In the genomic region with DNA sequence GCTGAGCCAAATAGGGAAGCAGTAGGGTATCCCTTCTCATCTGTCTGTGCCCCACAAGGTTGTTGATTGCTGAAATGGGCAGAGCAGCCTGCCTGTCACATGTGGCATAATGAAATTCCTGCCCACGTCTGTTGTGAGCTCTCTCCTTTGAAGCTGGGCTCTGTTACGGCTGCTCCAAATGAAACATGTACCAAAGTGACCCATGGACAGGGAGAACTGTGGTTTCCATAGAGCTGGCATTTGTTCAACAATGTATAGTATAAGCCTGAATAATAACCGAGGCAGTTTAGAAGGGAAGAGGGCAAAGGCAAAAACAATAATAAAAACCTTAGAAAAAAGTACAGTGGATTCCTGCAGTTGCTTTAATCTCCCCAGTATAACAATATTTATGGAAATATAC, we compare ENCODE assay signal across 25 cellular contexts.
A peak's percentile ranks its signal among the peaks of the same experiment; 100 is the strongest.
DNase-seq lines count a peak whose midpoint lies in the region; ATAC-seq and TF ChIP-seq lines count a peak whose summit lies in the region.
"Had no signal": no experiment of that assay in that cellular context is flagged by ENCODE, and none has a peak within 500 bp of the region (broad histone marks: within the 10 kb centered on the region; RNA-seq: fewer than 3 reads in every experiment).

No MANE protein-coding gene starts in this region.

- H3K36me3 Mint-ChIP-seq in neural crest cell (ENCODE audit: low read depth): peaks cover 15% of the 10 kb centered on the region

- ATAC-seq in GM19035 (IDR thresholded peaks at IDR 0.05; ENCODE audit: unreplicated experiment): no peak
- ATAC-seq: activated CD8-positive, alpha-beta T cell treated with anti-CD3 and anti-CD28 coated beads for 36 hours; K562; naive thymus-derived CD8-positive, alpha-beta T cell; T-helper 17 cell had no signal

- peak overlapping the region; percentile 23 for H3K27ac Mint-ChIP-seq in neural crest cell (ENCODE audit: unreplicated experiment)
- H3K27ac Mint-ChIP-seq: activated CD8-positive, alpha-beta T cell treated with anti-CD3 and anti-CD28 coated beads for 36 hours; activated naive CD4-positive, alpha-beta T cell treated with anti-CD3 and anti-CD28 coated beads, Interleukin-2, amount 50 U/mL, for 24 hours; activated T-helper 2 cell treated with anti-CD3 and anti-CD28 coated beads, Interferon-gamma antibody, Interleukin-2, Interleukin-4, amounts not matched to agents 10 μg/mL and 5 μg/mL and 100 μg/mL, durations not matched to agents 14 hours and 24 hours and 36 hours; dendritic cell treated with granulocyte-macrophage colony-stimulating factor and Interleukin-4, amounts not matched to agents 40 ng/mL and 50 ng/mL, for 4 days; endodermal cell; naive thymus-derived CD8-positive, alpha-beta T cell; T-helper 17 cell had no signal

- H3K4me3 ChIP-seq in cardiac fibroblast (replicated peaks in 1 of 2; ENCODE audit: low read depth in 2 of 2, low read length in 2 of 2): no peak overlapping the region
- H3K4me3 ChIP-seq: esophagus squamous epithelium, GM23248, K562, MG63, transverse colon had no signal

- peak; percentile 43 for DNase-seq in ELR (ENCODE audit: low read depth)
- DNase-seq in NCI-H69 (lab: John Stamatoyannopoulos, UW): peak; percentile 77
- peak; percentile 26 to 42 for DNase-seq in cardiac fibroblast (ENCODE audit: low read depth in 2 of 2)
- DNase-seq in neural crest cell (ENCODE audit: low read depth, low spot score): no peak
- DNase-seq in GM19238 (ENCODE audit: insufficient read length, low spot score): no peak
- no peak for DNase-seq in NCI-H1417 (lab: John Stamatoyannopoulos, UW)
- DNase-seq: ACHN; activated CD8-positive, alpha-beta T cell treated with anti-CD3 and anti-CD28 coated beads for 36 hours; caudate nucleus; endodermal cell; esophagus squamous epithelium; GM23248; MG63; naive thymus-derived CD8-positive, alpha-beta T cell; NCI-H1105 treated with DMSO at 0.1 percent for 48 hours; NCI-H2227 treated with DMSO at 0.1 percent for 48 hours; RPMI8226; small intestine; T-helper 17 cell; transverse colon had no signal

- H3K4me1 Mint-ChIP-seq in neural crest cell: peaks cover 23% of the 10 kb centered on the region
- H3K4me1 Mint-ChIP-seq: activated naive CD4-positive, alpha-beta T cell treated with anti-CD3 and anti-CD28 coated beads, Interleukin-2, amount 50 U/mL, for 24 hours; naive thymus-derived CD8-positive, alpha-beta T cell; T-helper 17 cell had no signal

- H3K4me3 Mint-ChIP-seq in neural crest cell: no peak overlapping the region
- H3K4me3 Mint-ChIP-seq: activated CD8-positive, alpha-beta T cell treated with anti-CD3 and anti-CD28 coated beads for 36 hours; activated naive CD4-positive, alpha-beta T cell treated with anti-CD3 and anti-CD28 coated beads, Interleukin-2, amount 50 U/mL, for 24 hours; dendritic cell treated with granulocyte-macrophage colony-stimulating factor and Interleukin-4, amounts not matched to agents 40 ng/mL and 50 ng/mL, for 4 days; endodermal cell; naive thymus-derived CD8-positive, alpha-beta T cell; T-helper 17 cell had no signal

- peaks cover 3% of the 10 kb centered on the region for H3K9me3 Mint-ChIP-seq in neural crest cell
- H3K9me3 Mint-ChIP-seq: activated naive CD4-positive, alpha-beta T cell treated with anti-CD3 and anti-CD28 coated beads, Interleukin-2, amount 50 U/mL, for 24 hours had no signal

- H3K27me3 Mint-ChIP-seq in neural crest cell (ENCODE audit: low read depth): no peaks in the 10 kb centered on the region
- H3K27me3 Mint-ChIP-seq: activated CD8-positive, alpha-beta T cell treated with anti-CD3 and anti-CD28 coated beads for 36 hours; activated naive CD4-positive, alpha-beta T cell treated with anti-CD3 and anti-CD28 coated beads, Interleukin-2, amount 50 U/mL, for 24 hours; dendritic cell treated with granulocyte-macrophage colony-stimulating factor and Interleukin-4, amounts not matched to agents 40 ng/mL and 50 ng/mL, for 4 days; naive thymus-derived CD8-positive, alpha-beta T cell; T-helper 17 cell had no signal

- TF ChIP-seq CTCF in cardiac fibroblast (IDR thresholded peaks at IDR 0.05; ENCODE audit: low read depth, low read length) (no peak), neural crest cell (conservative IDR thresholded peaks at IDR 0.05) (no peak)

Comparison
In these comparisons a context has a peak if more than half of its experiments do, and no peak if none do; other contexts are left out.
1. DNase-seq: peak in ELR (single experiment), NCI-H69 (single experiment) and cardiac fibroblast (2 of 2); none in neural crest cell (single experiment), GM19238 (single experiment) and NCI-H1417 (0 of 3).